Comparison of ENCODE assay signal across 20 cellular contexts in the genomic region with DNA sequence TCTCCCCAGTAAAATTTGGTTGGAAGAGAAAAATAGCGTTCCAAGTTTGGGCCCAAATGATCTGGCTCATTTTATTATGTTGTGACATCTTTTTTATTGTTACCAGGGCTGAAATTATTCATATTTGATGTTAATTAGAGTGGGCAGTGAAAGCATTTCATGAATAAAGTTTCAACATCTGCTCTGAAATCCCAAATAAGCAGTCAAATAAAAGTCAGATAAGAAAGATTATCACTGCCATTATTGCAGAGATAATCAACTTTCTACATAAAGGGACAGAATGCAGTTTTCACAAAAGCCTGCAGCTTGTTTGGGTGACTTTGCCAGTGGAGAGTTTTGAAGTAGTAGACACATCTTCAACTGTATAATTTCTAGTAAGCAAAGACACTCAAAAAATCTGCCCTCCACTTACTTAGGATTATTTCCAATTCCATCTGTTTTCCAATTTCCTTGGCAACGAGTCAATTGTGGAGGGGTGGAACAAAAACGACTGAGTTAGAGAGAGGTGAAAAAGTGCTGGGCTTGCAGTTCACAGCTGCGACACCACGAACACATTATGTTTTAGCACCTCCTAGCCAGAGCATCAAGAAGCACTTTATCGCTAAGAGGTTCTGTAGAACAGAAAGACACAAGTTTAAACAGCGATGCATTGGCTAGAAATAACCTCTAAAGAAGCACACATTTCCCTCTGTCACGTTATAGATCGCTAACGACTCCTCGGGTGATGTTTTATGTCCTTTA. TPM values are rescaled to one million over a fixed set of nuclear protein-coding genes. Genes with fewer than 3 reads are reported as not detected.
DNase-seq lines count a peak whose midpoint lies in the region; ATAC-seq, FAIRE-seq and TF ChIP-seq lines count a peak whose summit lies in the region.
"Had no signal": no experiment of that assay in that cellular context is flagged by ENCODE, and none has a peak within 500 bp of the region (broad histone marks: within the 10 kb centered on the region; RNA-seq: fewer than 3 reads in every experiment).

No MANE protein-coding gene starts in this region.

- H3K4me2 ChIP-seq in HepG2 (ENCODE audit: low read depth, low read length) (no peak overlapping the region), IMR-90 (ENCODE audit: low read depth, low read length) (no peak overlapping the region), SK-N-SH (no peak overlapping the region), mesendoderm (ENCODE audit: low read length) (no peak overlapping the region)

- no peak for TF ChIP-seq EP300 in HepG2 (IDR thresholded peaks at IDR 0.05; ENCODE audit: low read depth in 2 of 2, low read length in 2 of 2)
- TF ChIP-seq EP300 in HepG2 (CRISPR knock-in tag; IDR thresholded peaks at IDR 0.05; ENCODE audit: borderline replicate concordance): no peak
- peak in 1 of 2 experiments; percentile 81; a peak in 2 of 4 replicates for TF ChIP-seq EP300 in SK-N-SH (IDR thresholded peaks at IDR 0.05; ENCODE audit: borderline replicate concordance in 1 of 2, low read depth in 1 of 2, low read length in 1 of 2)

- no peaks in the 10 kb centered on the region for H3K9me1 ChIP-seq in IMR-90 (ENCODE audit: insufficient read depth, low read length)

- H2AFZ ChIP-seq in HepG2 (ENCODE audit: low read length): no peak overlapping the region
- no peak overlapping the region for H2AFZ ChIP-seq in IMR-90 (replicated peaks; ENCODE audit: low read length, poor library complexity)
- H2AFZ ChIP-seq in SK-N-SH (ENCODE audit: low read depth): no peak overlapping the region

- H2AK5ac ChIP-seq in IMR-90 (ENCODE audit: low read depth, low read length) (no peak overlapping the region), mesendoderm (ENCODE audit: low read length) (no peak overlapping the region)

- FAIRE-seq in HepG2 (lab: Jason Lieb, UNC): no peak
- FAIRE-seq: G401.6 had no signal

- H3K56ac ChIP-seq in IMR-90 (ENCODE audit: extremely low read depth, insufficient read depth, low read length) (no peak overlapping the region), mesendoderm (ENCODE audit: low read length) (no peak overlapping the region)

- H4K91ac ChIP-seq in IMR-90 (ENCODE audit: insufficient read depth, low read depth, low read length): no peak overlapping the region

- CTCF ChIA-PET in HepG2 (lab: Yijun Ruan, JAX; ENCODE audit: low intra/inter-chr PET ratio, low total read pairs) (no interaction called here), IMR-90 (lab: Yijun Ruan, JAX) (no interaction called here), SK-N-SH (lab: Yijun Ruan, JAX) (interaction anchor here (0.9 to 3.4 kb wide), 10 partner anchors 44 to 599 kb away, joined by 3 to 22 read pairs (median 3); a partner anchor contains a TSS)

- H3K9me2 ChIP-seq in SK-N-SH: no peaks in the 10 kb centered on the region

- no peak overlapping the region for H3K4ac ChIP-seq in IMR-90 (ENCODE audit: low read depth, low read length)
- no peak overlapping the region for H3K4ac ChIP-seq in mesendoderm (ENCODE audit: low read depth, low read length)

- TF ChIP-seq POLR2A in HepG2 (IDR thresholded peaks at IDR 0.05; ENCODE audit: insufficient read depth in 1 of 2, low read depth in 2 of 2, low read length in 2 of 2): no peak
- TF ChIP-seq POLR2A in right lobe of liver (IDR thresholded peaks at IDR 0.05): no peak
- no peak for TF ChIP-seq POLR2A in IMR-90 (IDR thresholded peaks at IDR 0.05; ENCODE audit: low read depth, low read length)

- no peak overlapping the region for H2AK9ac ChIP-seq in IMR-90 (replicated peaks; ENCODE audit: low read depth, low read length, poor library complexity)

- TF ChIP-seq CTCF in HepG2 (CRISPR knock-in tag; IDR thresholded peaks at IDR 0.05) (no peak), right lobe of liver (IDR thresholded peaks at IDR 0.05) (no peak), IMR-90 (conservative IDR thresholded peaks at IDR 0.05; ENCODE audit: low read depth, low read length) (no peak), SK-N-SH (IDR thresholded peaks at IDR 0.05) (no peak)

- in situ Hi-C loops in HepG2 (cut with HindIII; ENCODE audit: extremely low pct_ligation_motif_present, low pct_unique_long_range_greater_than_20kb) (loop anchor here (5.0 kb wide), 1 partner anchor 168 kb away; no protein-coding TSS in a partner anchor), IMR-90 (cut with MboI; ENCODE audit: low sequenced_read_pairs) (no loop called here)

- no peak for TF ChIP-seq RAD21 in HepG2 (CRISPR knock-in tag; IDR thresholded peaks at IDR 0.05)
- no peak for TF ChIP-seq RAD21 in IMR-90 (IDR thresholded peaks at IDR 0.05; ENCODE audit: low read length)
- TF ChIP-seq RAD21 in SK-N-SH (IDR thresholded peaks at IDR 0.05; ENCODE audit: low read length): no peak; the same call in 1 of the 2 replicates

- 27% methylated on average over 11 of the region's 11 CpGs for WGBS in HepG2 (ENCODE audit: low lambda C conversion rate)
- WGBS in right lobe of liver (ENCODE audit: insufficient coverage, low coverage, low lambda C conversion rate, missing lambda C conversion rate): 68% methylated on average over 11 of the region's 11 CpGs
- WGBS in IMR-90 (ENCODE audit: extremely low coverage in 2 of 2, insufficient read length in 1 of 2), 2 experiments: no CpG with 5 or more reads among the region's 11 CpGs
- 42% methylated on average over 11 of the region's 11 CpGs for WGBS in SK-N-SH (ENCODE audit: low lambda C conversion rate)
- no CpG with 5 or more reads among the region's 11 CpGs for WGBS in mesendoderm (ENCODE audit: extremely low coverage, insufficient coverage, low lambda C conversion rate)

- H2BK5ac ChIP-seq in IMR-90 (ENCODE audit: low read depth, low read length, poor library complexity, severe bottlenecking): no peak overlapping the region
- H2BK5ac ChIP-seq in mesendoderm (ENCODE audit: low read length): no peak overlapping the region

- H3K27ac ChIP-seq in HepG2 (ENCODE audit: extremely low read length, insufficient read depth, low read length) (no peak overlapping the region), right lobe of liver (no peak overlapping the region), IMR-90 (ENCODE audit: insufficient read depth, low read length) (no peak overlapping the region), SK-N-SH (ENCODE audit: low read depth in 2 of 2, low read length in 1 of 2) (peak overlapping the region in 1 of 2 experiments; percentile 95; a peak in 2 of 4 replicates), mesendoderm (ENCODE audit: low read depth, low read length) (no peak overlapping the region)

- H4K20me1 ChIP-seq in HepG2 (ENCODE audit: insufficient read depth, low read length): no peaks in the 10 kb centered on the region
- H4K20me1 ChIP-seq in IMR-90 (ENCODE audit: insufficient read depth, low read length): no peaks in the 10 kb centered on the region
- H4K20me1 ChIP-seq in SK-N-SH (ENCODE audit: insufficient read depth): no peaks in the 10 kb centered on the region

- DNase-seq in HepG2 (ENCODE audit: low spot score) (no peak), right lobe of liver (no peak), IMR-90 (no peak), SK-N-SH (peak; percentile 45), mesendoderm (peak; percentile 26), cardiac septum (ENCODE audit: low spot score) (no peak)
- DNase-seq: BE2C; CD4-positive, CD25-positive, alpha-beta regulatory T cell; KG1; NCI-H1092; NCI-H146; NCI-H2081; NCI-H510A treated with DMSO at 0.1 percent for 48 hours; PC-3; RPMI8226; SHP77; T-helper 2 cell had no signal

- dilution Hi-C loops in IMR-90 (cut with HindIII; ENCODE audit: low sequenced_read_pairs, unreplicated experiment): no loop called here

- H3K36me3 ChIP-seq in HepG2 (replicated peaks in 1 of 2; ENCODE audit: control insufficient read depth in 1 of 2, insufficient read depth in 2 of 2, low read length in 2 of 2) (no peaks in the 10 kb centered on the region), right lobe of liver (no peaks in the 10 kb centered on the region), IMR-90 (ENCODE audit: control insufficient read depth, insufficient read depth, low read length) (no peaks in the 10 kb centered on the region), SK-N-SH (replicated peaks in 1 of 2; ENCODE audit: control insufficient read depth in 1 of 2, insufficient read depth in 2 of 2, low read length in 1 of 2) (no peaks in the 10 kb centered on the region), mesendoderm (ENCODE audit: control insufficient read depth, insufficient read depth, low read length) (no peaks in the 10 kb centered on the region)
- H3K36me3 ChIP-seq: BE2C had no signal

- H3K79me2 ChIP-seq in HepG2 (ENCODE audit: insufficient read depth, low read length) (no peaks in the 10 kb centered on the region), SK-N-SH (ENCODE audit: insufficient read depth) (no peaks in the 10 kb centered on the region), mesendoderm (ENCODE audit: control insufficient read depth, insufficient read depth, low read length) (no peaks in the 10 kb centered on the region)

- H4K8ac ChIP-seq in IMR-90 (ENCODE audit: low read depth in 2 of 2, low read length in 2 of 2): no peak overlapping the region
- no peak overlapping the region for H4K8ac ChIP-seq in mesendoderm (ENCODE audit: low read depth, low read length)

- H2BK120ac ChIP-seq in IMR-90 (ENCODE audit: low read depth, low read length) (no peak overlapping the region), mesendoderm (ENCODE audit: low read depth, low read length) (no peak overlapping the region)

- H3K23ac ChIP-seq in IMR-90 (ENCODE audit: low read depth, low read length) (no peak overlapping the region), mesendoderm (ENCODE audit: low read length) (no peak overlapping the region)

- ATAC-seq in HepG2 (no peak), right lobe of liver (no peak), IMR-90 (ENCODE audit: low read depth) (no peak), HG02884 (IDR thresholded peaks at IDR 0.05; ENCODE audit: unreplicated experiment) (no peak), HG02840 (IDR thresholded peaks at IDR 0.05; ENCODE audit: low FRiP score, unreplicated experiment) (no peak)
- ATAC-seq: PC-3 had no signal

- H3K14ac ChIP-seq in IMR-90 (replicated peaks; ENCODE audit: low read depth, low read length): no peak overlapping the region

- no peaks in the 10 kb centered on the region for H3F3A ChIP-seq in SK-N-SH (replicated peaks; ENCODE audit: insufficient read depth)

- H3K4me3 ChIP-seq in HepG2 (replicated peaks in 1 of 3; ENCODE audit: insufficient read depth in 1 of 3, low read depth in 2 of 3, low read length in 3 of 3): no peak overlapping the region
- no peak overlapping the region for H3K4me3 ChIP-seq in right lobe of liver
- no peak overlapping the region for H3K4me3 ChIP-seq in IMR-90 (ENCODE audit: insufficient read depth, low read depth, low read length)
- H3K4me3 ChIP-seq in SK-N-SH (ENCODE audit: low read depth in 2 of 2, low read length in 1 of 2): no peak overlapping the region
- no peak overlapping the region for H3K4me3 ChIP-seq in mesendoderm (ENCODE audit: low read length)

- H3K9me3 ChIP-seq in HepG2 (ENCODE audit: low read length): no peaks in the 10 kb centered on the region
- H3K9me3 ChIP-seq in right lobe of liver: no peaks in the 10 kb centered on the region
- no peaks in the 10 kb centered on the region for H3K9me3 ChIP-seq in IMR-90 (ENCODE audit: control insufficient read depth, insufficient read depth, low read length)
- no peaks in the 10 kb centered on the region for H3K9me3 ChIP-seq in SK-N-SH
- H3K9me3 ChIP-seq: BE2C had no signal

- H3K4me1 ChIP-seq in HepG2 (ENCODE audit: insufficient read depth, low read length) (no peaks in the 10 kb centered on the region), right lobe of liver (no peaks in the 10 kb centered on the region), IMR-90 (ENCODE audit: control insufficient read depth, insufficient read depth, low read length) (no peaks in the 10 kb centered on the region), SK-N-SH (ENCODE audit: control insufficient read depth in 1 of 2, insufficient read depth in 2 of 2, low read depth in 1 of 2, low read length in 1 of 2) (peaks cover 0 to 17% of the 10 kb centered on the region in 2 experiments; a peak in 2 of 4 replicates), mesendoderm (ENCODE audit: control insufficient read depth, low read depth, low read length) (no peaks in the 10 kb centered on the region)
- H3K4me1 ChIP-seq: BE2C had no signal

- BruUV-seq in HepG2 (replicated peaks; lab: Mats Ljungman, UMichigan) (no TSS peak), IMR-90 (replicated peaks; lab: Mats Ljungman, UMichigan) (no TSS peak)

- H3K79me1 ChIP-seq in IMR-90 (ENCODE audit: low read depth in 1 of 2, low read length in 2 of 2) (no peaks in the 10 kb centered on the region), mesendoderm (ENCODE audit: low read length) (no peaks in the 10 kb centered on the region)

- POLR2A ChIA-PET in HepG2 (lab: Yijun Ruan, JAX): no interaction called here
- POLR2A ChIA-PET in IMR-90 (lab: Charles Lee; ENCODE audit: unreplicated experiment): no interaction called here
- POLR2A ChIA-PET in SK-N-SH (lab: Yijun Ruan, JAX): interaction anchor here (1.2 to 1.3 kb wide), 2 partner anchors 85 to 86 kb away, joined by 3 read pairs; a partner anchor contains a TSS

- H3K18ac ChIP-seq in IMR-90 (ENCODE audit: low read depth, low read length) (no peak overlapping the region), mesendoderm (ENCODE audit: low read length) (no peak overlapping the region)

- H4K5ac ChIP-seq in IMR-90 (ENCODE audit: low read depth, low read length) (no peak overlapping the region), mesendoderm (ENCODE audit: low read length) (no peak overlapping the region)

- no peak overlapping the region for H2BK20ac ChIP-seq in IMR-90 (ENCODE audit: low read depth, low read length)

- H2BK15ac ChIP-seq in IMR-90 (ENCODE audit: low read depth, low read length) (no peak overlapping the region), mesendoderm (replicated peaks; ENCODE audit: low read depth) (no peak overlapping the region)

- intact Hi-C loops in HepG2 (cut with micrococcal nuclease; ENCODE audit: unreplicated experiment) (loop anchor here (10.0 kb wide), 1 partner anchor 85 kb away; no protein-coding TSS in a partner anchor), right lobe of liver (cut with DNase I) (no loop called here), IMR-90 (cut with micrococcal nuclease) (loop anchor here (5.0 kb wide), 4 partner anchors 83 to 482 kb away; no protein-coding TSS in a partner anchor), cardiac septum (cut with DNase I) (loop anchor here (5.0 to 10.0 kb wide), 2 partner anchors 155 to 598 kb away; a partner anchor contains a TSS)

- H3K27me3 ChIP-seq in HepG2 (ENCODE audit: control insufficient read depth in 1 of 2, insufficient read depth in 2 of 2, low read length in 2 of 2) (peaks cover 0 to 15% of the 10 kb centered on the region in 2 experiments; a peak in 1 of 5 replicates), right lobe of liver (no peaks in the 10 kb centered on the region), IMR-90 (ENCODE audit: control insufficient read depth, insufficient read depth, low read length) (peaks cover 38% of the 10 kb centered on the region), SK-N-SH (ENCODE audit: insufficient read depth) (no peaks in the 10 kb centered on the region), mesendoderm (ENCODE audit: insufficient read depth, low read length, poor library complexity) (no peaks in the 10 kb centered on the region)
- H3K27me3 ChIP-seq: BE2C had no signal

- H3K9ac ChIP-seq in HepG2 (ENCODE audit: insufficient read depth, low read depth, low read length) (no peak overlapping the region), IMR-90 (ENCODE audit: low read depth, low read length) (no peak overlapping the region), SK-N-SH (no peak overlapping the region), mesendoderm (ENCODE audit: low read length) (no peak overlapping the region)

RNA-seq across cellular contexts. Expression of a gene that starts 9.0 kb away (rescaled TPM):
- total RNA-seq in HepG2 (2016; rRNA removed; fragmentation: Illumina TruSeq; extraction: Trizol) (0.04 and 0.08 TPM in 2 replicates), right lobe of liver (1 to 10 TPM in 1 of 6 experiments, under 1 TPM in 5; 0.24 to 1.2 (median 0.52) TPM), IMR-90 (2012; rRNA removed) (0.18 and 0.28 TPM in 2 replicates), cardiac septum (1.2 TPM)
- 0.09 TPM in 1 of 2 replicates, not detected in the other for total RNA-seq in HepG2 (2016; cell fraction: cytosol; rRNA removed; fragmentation: Illumina TruSeq; extraction: Trizol; ENCODE audit: low read depth)
- total RNA-seq in HepG2 (2016; cell fraction: insoluble cytoplasmic fraction; rRNA removed; fragmentation: Illumina TruSeq; extraction: Trizol): 0.03 and 0.04 TPM in 2 replicates
- total RNA-seq in HepG2 (2016; cell fraction: membrane; rRNA removed; fragmentation: Illumina TruSeq; extraction: Trizol): 0.03 TPM in 1 of 2 replicates, not detected in the other
- total RNA-seq in HepG2 (2016; cell fraction: nucleus; rRNA removed; fragmentation: Illumina TruSeq; extraction: Trizol): 0.16 TPM in 1 of 2 replicates, not detected in the other
- polyA plus RNA-seq in HepG2 (2011; rRNA removed) (0.17 and 0.27 TPM in 2 replicates), IMR-90 (2012; rRNA removed) (0.16 and 0.17 TPM in 2 replicates), SK-N-SH (2012; rRNA removed) (0.58 and 0.88 TPM in 2 replicates)
- 0.05 and 0.21 TPM in 2 replicates for polyA plus RNA-seq in HepG2 (2011; cell fraction: cytosol; rRNA removed)
- 0.80 and 1.8 TPM in 2 replicates for polyA plus RNA-seq in HepG2 (2011; cell fraction: nucleus; rRNA removed)
- polyA plus RNA-seq in HepG2 (2012): 0.08 and 0.27 TPM in 2 replicates
- polyA plus RNA-seq in HepG2 (2016; cell fraction: cytosol; fragmentation: Illumina TruSeq; extraction: Trizol; ENCODE audit: low read depth): not detected in 2 replicates
- polyA plus RNA-seq in HepG2 (2016; cell fraction: insoluble cytoplasmic fraction; fragmentation: Illumina TruSeq; extraction: Trizol; ENCODE audit: low read depth): 0.11 and 0.14 TPM in 2 replicates
- polyA plus RNA-seq in HepG2 (2016; cell fraction: membrane; fragmentation: Illumina TruSeq; extraction: Trizol; ENCODE audit: low read depth): not detected in 2 replicates
- polyA plus RNA-seq in HepG2 (2016; cell fraction: nucleus; fragmentation: Illumina TruSeq; extraction: Trizol; ENCODE audit: insufficient read depth, low read depth): 0.25 and 0.27 TPM in 2 replicates
- polyA minus RNA-seq in HepG2 (2011; rRNA and poly(A)+ RNA removed; ENCODE audit: low replicate concordance): 0.32 TPM in 1 of 2 replicates, not detected in the other
- 0.20 TPM in 1 of 2 replicates, not detected in the other for polyA minus RNA-seq in HepG2 (2011; cell fraction: cytosol; rRNA and poly(A)+ RNA removed)
- 0.37 and 0.64 TPM in 2 replicates for polyA minus RNA-seq in HepG2 (2011; cell fraction: nucleus; rRNA and poly(A)+ RNA removed)
- polyA plus RNA-seq in IMR-90 (2012; cell fraction: cytosol; rRNA removed): 0.12 and 0.13 TPM in 2 replicates
- polyA plus RNA-seq in IMR-90 (2012; cell fraction: nucleus; rRNA removed; ENCODE audit: low replicate concordance): 1.0 and 1.2 TPM in 2 replicates
- polyA plus RNA-seq in SK-N-SH (2012; cell fraction: cytosol; rRNA removed): 0.24 and 0.33 TPM in 2 replicates
- 2.5 and 2.6 TPM in 2 replicates for polyA plus RNA-seq in SK-N-SH (2012; cell fraction: nucleus; rRNA removed)
- polyA plus RNA-seq in mesendoderm (2013, experiment 1 of 2): 0.35 TPM
- polyA plus RNA-seq in mesendoderm (2013, experiment 2 of 2): 0.32 TPM

Comparison
In these comparisons a context has a peak if more than half of its experiments do, and no peak if none do; other contexts are left out.
1. intact Hi-C loops: an anchor here in HepG2 (10.0 kb wide), IMR-90 (5.0 kb wide) and cardiac septum (5.0 to 10.0 kb wide); none called in right lobe of liver.
2. DNase-seq: peak in SK-N-SH (single experiment) and mesendoderm (single experiment); none in HepG2 (single experiment), right lobe of liver (0 of 3), IMR-90 (single experiment) and cardiac septum (single experiment).